Comparison of ENCODE assay signal across 10 cellular contexts in the genomic region with DNA sequence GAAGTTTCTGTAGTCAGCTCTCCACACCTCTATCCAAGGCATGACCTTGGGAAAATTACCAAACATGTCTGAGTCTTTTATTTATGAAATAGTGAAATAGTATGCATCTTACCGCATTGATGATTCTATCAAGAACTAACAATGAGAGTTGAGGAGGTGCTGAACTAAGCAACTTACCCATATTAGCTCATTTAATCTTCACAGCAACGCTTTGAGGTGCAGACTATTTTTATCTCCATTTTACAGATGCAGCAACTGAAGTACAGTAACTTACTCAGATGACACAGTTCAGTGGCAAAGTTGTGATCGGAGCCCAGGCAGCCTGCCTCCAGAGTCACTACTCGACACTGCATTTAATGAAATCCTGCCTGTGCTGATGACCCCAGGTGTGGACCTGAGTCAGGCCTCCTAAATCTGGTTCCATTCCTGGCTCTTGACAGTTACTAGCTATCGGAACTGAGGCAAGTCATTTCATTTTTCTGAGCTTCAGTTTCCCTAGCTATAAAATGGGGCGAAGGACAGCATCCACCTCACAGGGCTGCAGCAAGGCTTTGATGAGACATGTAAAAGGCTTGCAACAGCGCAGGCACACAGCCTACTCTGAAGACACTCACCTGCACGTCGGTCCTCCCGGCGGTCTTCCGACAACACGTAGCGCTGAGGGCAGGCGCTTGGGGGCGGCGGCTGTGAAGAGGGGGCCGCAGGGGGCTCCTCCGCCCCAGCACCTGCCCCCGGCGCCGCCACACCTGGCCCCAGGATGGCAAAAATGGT. TPM values are rescaled to one million over a fixed set of nuclear protein-coding genes. Genes with fewer than 3 reads are reported as not detected.
DNase-seq lines count a peak whose midpoint lies in the region; ATAC-seq lines count a peak whose summit lies in the region.
"Had no signal": no experiment of that assay in that cellular context is flagged by ENCODE, and none has a peak within 500 bp of the region (broad histone marks: within the 10 kb centered on the region; RNA-seq: fewer than 3 reads in every experiment).

No MANE protein-coding gene starts in this region.

- POLR2A ChIA-PET in activated CD4-positive, alpha-beta T cell treated with anti-CD3 and anti-CD28 coated beads for 36 hours (lab: Charles Lee) = no interaction called here

- intact Hi-C loops in activated CD4-positive, alpha-beta T cell treated with anti-CD3 and anti-CD28 coated beads for 36 hours (cut with DNase I, micrococcal nuclease) = no loop called here

- H3K27me3 Mint-ChIP-seq in activated CD4-positive, alpha-beta T cell treated with anti-CD3 and anti-CD28 coated beads for 36 hours = no peaks in the 10 kb centered on the region
- H3K27me3 Mint-ChIP-seq in activated naive CD8-positive, alpha-beta T cell = no peaks in the 10 kb centered on the region

- H3K36me3 ChIP-seq in iPS-18a (ENCODE audit: control insufficient read depth, low read depth, low read length) = peaks cover 4% of the 10 kb centered on the region

- H3K9me3 Mint-ChIP-seq in activated CD4-positive, alpha-beta T cell treated with anti-CD3 and anti-CD28 coated beads for 36 hours (ENCODE audit: low read depth) = no peaks in the 10 kb centered on the region
- no peaks in the 10 kb centered on the region for H3K9me3 Mint-ChIP-seq in activated naive CD8-positive, alpha-beta T cell (ENCODE audit: low read depth)
- H3K9me3 Mint-ChIP-seq: activated T-cell treated with anti-CD3 and anti-CD28 coated beads, Interleukin-2, amount 50 U/mL, for 4 hours had no signal

- peaks cover 5% of the 10 kb centered on the region for H3K36me3 Mint-ChIP-seq in activated CD4-positive, alpha-beta T cell treated with anti-CD3 and anti-CD28 coated beads for 36 hours (ENCODE audit: low read depth)
- H3K36me3 Mint-ChIP-seq in activated naive CD8-positive, alpha-beta T cell = peaks cover 8% of the 10 kb centered on the region

- peaks cover 16% of the 10 kb centered on the region for H3K4me1 Mint-ChIP-seq in activated CD4-positive, alpha-beta T cell treated with anti-CD3 and anti-CD28 coated beads for 36 hours
- H3K4me1 Mint-ChIP-seq in activated naive CD8-positive, alpha-beta T cell (ENCODE audit: low read depth) = peaks cover 16% of the 10 kb centered on the region

- no peak overlapping the region for H3K27ac ChIP-seq in iPS-18a (ENCODE audit: low read length)
- peak overlapping the region; percentile 42 for H3K27ac ChIP-seq in substantia nigra (ENCODE audit: low read depth, low read length, poor library complexity, severe bottlenecking)

- peak overlapping the region; percentile 15 for H3K4me3 Mint-ChIP-seq in activated CD4-positive, alpha-beta T cell treated with anti-CD3 and anti-CD28 coated beads for 36 hours
- peak overlapping the region; percentile 59 for H3K4me3 Mint-ChIP-seq in activated naive CD8-positive, alpha-beta T cell

- DNase-seq in activated CD4-positive, alpha-beta T cell treated with anti-CD3 and anti-CD28 coated beads for 36 hours = no peak
- DNase-seq in activated CD4-positive, alpha-beta T cell treated with anti-CD3 and anti-CD28 coated beads for 48 hours = no peak
- no peak for DNase-seq in substantia nigra (lab: John Stamatoyannopoulos, UW)
- no peak for DNase-seq in globus pallidus (ENCODE audit: low spot score)
- no peak for DNase-seq in COLO668 (lab: John Stamatoyannopoulos, UW; ENCODE audit: unreplicated experiment)
- DNase-seq in NCI-H82 (lab: John Stamatoyannopoulos, UW) = no peak
- DNase-seq: activated T-cell treated with anti-CD3 and anti-CD28 coated beads, Interleukin-2, amount 50 U/mL, for 4 hours had no signal

- H3K27me3 ChIP-seq in iPS-18a (ENCODE audit: control insufficient read depth, insufficient read depth, low read length) = peaks cover 23% of the 10 kb centered on the region

- H3K27ac Mint-ChIP-seq in activated CD4-positive, alpha-beta T cell treated with anti-CD3 and anti-CD28 coated beads for 36 hours = no peak overlapping the region
- H3K27ac Mint-ChIP-seq in activated naive CD8-positive, alpha-beta T cell = no peak overlapping the region

- no peak for ATAC-seq in activated CD4-positive, alpha-beta T cell treated with anti-CD3 and anti-CD28 coated beads for 36 hours
- ATAC-seq: sciatic nerve had no signal

- no peaks in the 10 kb centered on the region for H3K9me3 ChIP-seq in iPS-18a (ENCODE audit: control insufficient read depth, low read depth, low read length)

- no peaks in the 10 kb centered on the region for H3K4me1 ChIP-seq in iPS-18a (ENCODE audit: control insufficient read depth, low read depth, low read length)

- H3K4me3 ChIP-seq in iPS-18a (ENCODE audit: low read length) = peak overlapping the region; percentile 77

- CTCF ChIA-PET in activated CD4-positive, alpha-beta T cell treated with anti-CD3 and anti-CD28 coated beads for 36 hours (lab: Charles Lee) = interaction anchor here (1.0 to 2.0 kb wide), 3 partner anchors 9 to 209 kb away, joined by 4 to 7 read pairs (median 5); a partner anchor contains a TSS

- no peak overlapping the region for H3K9ac ChIP-seq in iPS-18a (ENCODE audit: low read length)

RNA-seq across cellular contexts. Expression of a gene that starts 1.6 kb away (rescaled TPM):
- 1 to 10 TPM; 5.0 to 5.6 TPM for total RNA-seq in activated CD4-positive, alpha-beta T cell treated with anti-CD3 and anti-CD28 coated beads for 36 hours

RNA-seq across cellular contexts. Expression of a gene that starts 13.7 kb away (rescaled TPM):
- not detected for total RNA-seq in activated CD4-positive, alpha-beta T cell treated with anti-CD3 and anti-CD28 coated beads for 36 hours
- total RNA-seq: activated T-cell treated with anti-CD3 and anti-CD28 coated beads, Interleukin-2, amount 50 U/mL, for 4 hours; sciatic nerve had no signal

RNA-seq across cellular contexts. Expression of a gene that starts 14.9 kb away (rescaled TPM):
- total RNA-seq in activated CD4-positive, alpha-beta T cell treated with anti-CD3 and anti-CD28 coated beads for 36 hours = 10 to 100 TPM; 12.6 to 15.2 TPM

RNA-seq across cellular contexts. Expression of a gene that starts 36.7 kb away (rescaled TPM):
- total RNA-seq in activated CD4-positive, alpha-beta T cell treated with anti-CD3 and anti-CD28 coated beads for 36 hours = under 1 TPM; 0.40 to 0.62 TPM
- total RNA-seq: sciatic nerve had no signal

RNA-seq across cellular contexts. Expression of a gene that starts 37.9 kb away (rescaled TPM):
- total RNA-seq in activated CD4-positive, alpha-beta T cell treated with anti-CD3 and anti-CD28 coated beads for 36 hours = 100 to 1,000 TPM; 108 to 128 TPM
